31 cellular contexts compared by ENCODE assay signal in genomic region chr7:79290398-79290797, GRCh38.
"Had no signal": no experiment of that assay in that cellular context is flagged by ENCODE, and none has a peak within 500 bp of the region (broad histone marks: within the 10 kb centered on the region; RNA-seq: fewer than 3 reads in every experiment).

No MANE protein-coding gene starts in this region.

- H3K27ac ChIP-seq: coronary artery, esophagus squamous epithelium, lower lobe of right lung, neutrophil, parathyroid adenoma, suprapubic skin, transverse colon, upper lobe of right lung, uterus had no signal

- H2AFZ ChIP-seq: parathyroid adenoma had no signal

- H3K27me3 ChIP-seq: esophagus squamous epithelium, suprapubic skin, transverse colon, upper lobe of right lung, uterus had no signal

- ATAC-seq: left ventricle myocardium superior; lower lobe of right lung; mucosa of descending colon; natural killer cell treated with Interleukin-12 subunit alpha and Interleukin-12 subunit beta and Interleukin-15 and Interleukin-18, amount 100 ng/mL, for 72 hours; sciatic nerve; stimulated activated naive CD8-positive, alpha-beta T cell treated with anti-CD3 and anti-CD28 coated beads, Interleukin-15, amount 100 ng/mL, for 72 hours; upper lobe of right lung had no signal

- H3K36me3 Mint-ChIP-seq: memory B cell, naive B cell had no signal

- H3K79me2 ChIP-seq: parathyroid adenoma had no signal

- H3K9me3 ChIP-seq: esophagus squamous epithelium, lower lobe of right lung, mucosa of descending colon, neutrophil, suprapubic skin, transverse colon, upper lobe of right lung, uterus had no signal

- H3K4me1 Mint-ChIP-seq: immature natural killer cell; memory B cell; naive B cell; stimulated activated naive CD8-positive, alpha-beta T cell treated with anti-CD3 and anti-CD28 coated beads, Interleukin-15, amount 100 ng/mL, for 72 hours had no signal

- H3K4me2 ChIP-seq: smooth muscle cell had no signal

- FAIRE-seq: endothelial cell of umbilical vein had no signal

- DNase-seq: dermis blood vessel endothelial cell; effector memory CD4-positive, alpha-beta T cell; erythroblast; esophagus squamous epithelium; hypothalamus; immature natural killer cell; islet precursor cell; left ventricle myocardium superior; lower lobe of right lung; mucosa of descending colon; naive B cell; stimulated activated CD4-positive, alpha-beta T cell treated with anti-CD3 and anti-CD28 coated beads, Interleukin-12 subunit alpha, Interleukin-12 subunit beta, amount 100 ng/mL, for 4 hours; stimulated activated CD4-positive, alpha-beta T cell treated with anti-CD3 and anti-CD28 coated beads, Interleukin-1b, Interleukin-23, amount 100 ng/mL, for 48 hours; stimulated activated CD4-positive, alpha-beta T cell treated with anti-CD3 and anti-CD28 coated beads, Interleukin-4, amount 100 ng/mL, for 1 hour; stimulated activated CD8-positive, alpha-beta memory T cell treated with anti-CD3 and anti-CD28 coated beads, Interleukin-4, amount 100 ng/mL, for 48 hours; stimulated activated naive CD4-positive, alpha-beta T cell; stimulated activated naive CD8-positive, alpha-beta T cell treated with anti-CD3 and anti-CD28 coated beads, Interleukin-15, amount 100 ng/mL, for 72 hours; transverse colon; upper lobe of right lung; uterus had no signal

- H3K9ac ChIP-seq: parathyroid adenoma had no signal

- H3K27ac Mint-ChIP-seq: immature natural killer cell; memory B cell; naive B cell; natural killer cell treated with Interleukin-12 subunit alpha and Interleukin-12 subunit beta and Interleukin-15 and Interleukin-18, amount 100 ng/mL, for 72 hours; progenitor cell of endocrine pancreas; stimulated activated naive CD8-positive, alpha-beta T cell treated with anti-CD3 and anti-CD28 coated beads, Interleukin-15, amount 100 ng/mL, for 72 hours had no signal

- H3K36me3 ChIP-seq: esophagus squamous epithelium, lower lobe of right lung, neutrophil, suprapubic skin, transverse colon, upper lobe of right lung, uterus had no signal

- H3K4me1 ChIP-seq: lower lobe of right lung, parathyroid adenoma, suprapubic skin, upper lobe of right lung, uterus had no signal

- H3K9me3 Mint-ChIP-seq: neural crest cell; stimulated activated naive CD8-positive, alpha-beta T cell treated with anti-CD3 and anti-CD28 coated beads, Interleukin-15, amount 100 ng/mL, for 72 hours had no signal

- H3K27me3 Mint-ChIP-seq: memory B cell; natural killer cell treated with Interleukin-12 subunit alpha and Interleukin-12 subunit beta and Interleukin-15 and Interleukin-18, amount 100 ng/mL, for 72 hours; progenitor cell of endocrine pancreas had no signal

- H3K4me3 ChIP-seq: coronary artery, esophagus squamous epithelium, lower lobe of right lung, mucosa of descending colon, smooth muscle cell, suprapubic skin, transverse colon, upper lobe of right lung, uterus had no signal

- H3K4me3 Mint-ChIP-seq: immature natural killer cell; memory B cell; naive B cell; natural killer cell treated with Interleukin-12 subunit alpha and Interleukin-12 subunit beta and Interleukin-15 and Interleukin-18, amount 100 ng/mL, for 72 hours; neural crest cell; stimulated activated naive CD8-positive, alpha-beta T cell treated with anti-CD3 and anti-CD28 coated beads, Interleukin-15, amount 100 ng/mL, for 72 hours had no signal
